2 cellular contexts compared by ENCODE assay signal in the genomic region with DNA sequence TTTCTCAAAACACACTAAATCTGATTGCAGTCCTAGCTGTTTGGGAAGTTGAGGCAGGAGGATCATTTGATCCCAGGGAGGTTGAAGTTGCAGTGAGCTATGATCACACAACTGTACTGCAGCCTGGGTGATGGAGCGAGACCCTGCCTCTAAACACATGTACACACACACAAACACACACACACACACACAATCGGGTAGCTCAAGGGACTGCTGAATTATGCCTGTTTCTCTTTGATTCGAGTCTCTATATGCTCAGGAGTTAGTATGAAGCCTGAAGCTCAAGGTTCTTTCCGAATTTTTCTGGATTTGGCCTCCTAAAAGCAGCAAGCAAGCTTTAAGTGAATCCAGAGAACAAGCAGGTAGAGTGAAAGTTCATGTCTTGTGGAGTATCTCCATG.
TF ChIP-seq lines count a peak whose summit lies in the region.

No MANE protein-coding gene starts in this region.

TF ChIP-seq in GM23338, 12 proteins besides CTCF, POLR2A, EP300 and RAD21 (continues in another document):
- no peak for TF ChIP-seq STAT1 (IDR thresholded peaks at IDR 0.05; ENCODE audit: unreplicated experiment)
- TF ChIP-seq, protein P1, sequence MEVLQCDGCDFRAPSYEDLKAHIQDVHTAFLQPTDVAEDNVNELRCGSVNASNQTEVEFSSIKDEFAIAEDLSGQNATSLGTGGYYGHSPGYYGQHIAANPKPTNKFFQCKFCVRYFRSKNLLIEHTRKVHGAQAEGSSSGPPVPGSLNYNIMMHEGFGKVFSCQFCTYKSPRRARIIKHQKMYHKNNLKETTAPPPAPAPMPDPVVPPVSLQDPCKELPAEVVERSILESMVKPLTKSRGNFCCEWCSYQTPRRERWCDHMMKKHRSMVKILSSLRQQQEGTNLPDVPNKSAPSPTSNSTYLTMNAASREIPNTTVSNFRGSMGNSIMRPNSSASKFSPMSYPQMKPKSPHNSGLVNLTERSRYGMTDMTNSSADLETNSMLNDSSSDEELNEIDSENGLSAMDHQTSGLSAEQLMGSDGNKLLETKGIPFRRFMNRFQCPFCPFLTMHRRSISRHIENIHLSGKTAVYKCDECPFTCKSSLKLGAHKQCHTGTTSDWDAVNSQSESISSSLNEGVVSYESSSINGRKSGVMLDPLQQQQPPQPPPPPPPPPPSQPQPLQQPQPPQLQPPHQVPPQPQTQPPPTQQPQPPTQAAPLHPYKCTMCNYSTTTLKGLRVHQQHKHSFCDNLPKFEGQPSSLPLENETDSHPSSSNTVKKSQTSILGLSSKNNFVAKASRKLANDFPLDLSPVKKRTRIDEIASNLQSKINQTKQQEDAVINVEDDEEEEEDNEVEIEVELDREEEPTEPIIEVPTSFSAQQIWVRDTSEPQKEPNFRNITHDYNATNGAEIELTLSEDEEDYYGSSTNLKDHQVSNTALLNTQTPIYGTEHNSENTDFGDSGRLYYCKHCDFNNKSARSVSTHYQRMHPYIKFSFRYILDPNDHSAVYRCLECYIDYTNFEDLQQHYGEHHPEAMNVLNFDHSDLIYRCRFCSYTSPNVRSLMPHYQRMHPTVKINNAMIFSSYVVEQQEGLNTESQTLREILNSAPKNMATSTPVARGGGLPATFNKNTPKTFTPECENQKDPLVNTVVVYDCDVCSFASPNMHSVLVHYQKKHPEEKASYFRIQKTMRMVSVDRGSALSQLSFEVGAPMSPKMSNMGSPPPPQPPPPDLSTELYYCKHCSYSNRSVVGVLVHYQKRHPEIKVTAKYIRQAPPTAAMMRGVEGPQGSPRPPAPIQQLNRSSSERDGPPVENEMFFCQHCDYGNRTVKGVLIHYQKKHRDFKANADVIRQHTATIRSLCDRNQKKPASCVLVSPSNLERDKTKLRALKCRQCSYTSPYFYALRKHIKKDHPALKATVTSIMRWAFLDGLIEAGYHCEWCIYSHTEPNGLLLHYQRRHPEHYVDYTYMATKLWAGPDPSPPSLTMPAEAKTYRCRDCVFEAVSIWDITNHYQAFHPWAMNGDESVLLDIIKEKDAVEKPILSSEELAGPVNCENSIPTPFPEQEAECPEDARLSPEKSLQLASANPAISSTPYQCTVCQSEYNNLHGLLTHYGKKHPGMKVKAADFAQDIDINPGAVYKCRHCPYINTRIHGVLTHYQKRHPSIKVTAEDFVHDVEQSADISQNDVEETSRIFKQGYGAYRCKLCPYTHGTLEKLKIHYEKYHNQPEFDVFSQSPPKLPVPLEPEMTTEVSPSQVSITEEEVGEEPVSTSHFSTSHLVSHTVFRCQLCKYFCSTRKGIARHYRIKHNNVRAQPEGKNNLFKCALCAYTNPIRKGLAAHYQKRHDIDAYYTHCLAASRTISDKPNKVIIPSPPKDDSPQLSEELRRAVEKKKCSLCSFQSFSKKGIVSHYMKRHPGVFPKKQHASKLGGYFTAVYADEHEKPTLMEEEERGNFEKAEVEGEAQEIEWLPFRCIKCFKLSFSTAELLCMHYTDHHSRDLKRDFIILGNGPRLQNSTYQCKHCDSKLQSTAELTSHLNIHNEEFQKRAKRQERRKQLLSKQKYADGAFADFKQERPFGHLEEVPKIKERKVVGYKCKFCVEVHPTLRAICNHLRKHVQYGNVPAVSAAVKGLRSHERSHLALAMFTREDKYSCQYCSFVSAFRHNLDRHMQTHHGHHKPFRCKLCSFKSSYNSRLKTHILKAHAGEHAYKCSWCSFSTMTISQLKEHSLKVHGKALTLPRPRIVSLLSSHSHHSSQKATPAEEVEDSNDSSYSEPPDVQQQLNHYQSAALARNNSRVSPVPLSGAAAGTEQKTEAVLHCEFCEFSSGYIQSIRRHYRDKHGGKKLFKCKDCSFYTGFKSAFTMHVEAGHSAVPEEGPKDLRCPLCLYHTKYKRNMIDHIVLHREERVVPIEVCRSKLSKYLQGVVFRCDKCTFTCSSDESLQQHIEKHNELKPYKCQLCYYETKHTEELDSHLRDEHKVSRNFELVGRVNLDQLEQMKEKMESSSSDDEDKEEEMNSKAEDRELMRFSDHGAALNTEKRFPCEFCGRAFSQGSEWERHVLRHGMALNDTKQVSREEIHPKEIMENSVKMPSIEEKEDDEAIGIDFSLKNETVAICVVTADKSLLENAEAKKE (CRISPR knock-in tag; IDR thresholded peaks at IDR 0.05), result no peak
- TF ChIP-seq POLR2AphosphoS5 (IDR thresholded peaks at IDR 0.05; ENCODE audit: low read depth), result no peak
- no peak for TF ChIP-seq EZH2 (IDR thresholded peaks at IDR 0.05; ENCODE audit: low read depth, unreplicated experiment)
- no peak for TF ChIP-seq ZNF331 (CRISPR knock-in tag; IDR thresholded peaks at IDR 0.05; ENCODE audit: low read depth)
- no peak for TF ChIP-seq ZNF114 (CRISPR knock-in tag; IDR thresholded peaks at IDR 0.05)
- TF ChIP-seq, protein P2, sequence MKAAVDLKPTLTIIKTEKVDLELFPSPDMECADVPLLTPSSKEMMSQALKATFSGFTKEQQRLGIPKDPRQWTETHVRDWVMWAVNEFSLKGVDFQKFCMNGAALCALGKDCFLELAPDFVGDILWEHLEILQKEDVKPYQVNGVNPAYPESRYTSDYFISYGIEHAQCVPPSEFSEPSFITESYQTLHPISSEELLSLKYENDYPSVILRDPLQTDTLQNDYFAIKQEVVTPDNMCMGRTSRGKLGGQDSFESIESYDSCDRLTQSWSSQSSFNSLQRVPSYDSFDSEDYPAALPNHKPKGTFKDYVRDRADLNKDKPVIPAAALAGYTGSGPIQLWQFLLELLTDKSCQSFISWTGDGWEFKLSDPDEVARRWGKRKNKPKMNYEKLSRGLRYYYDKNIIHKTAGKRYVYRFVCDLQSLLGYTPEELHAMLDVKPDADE (IDR thresholded peaks at IDR 0.05), result no peak
- TF ChIP-seq CREB1 (CRISPR knock-in tag; IDR thresholded peaks at IDR 0.05; ENCODE audit: low read depth), result no peak
- TF ChIP-seq JUNB (IDR thresholded peaks at IDR 0.05; ENCODE audit: unreplicated experiment), result no peak
- TF ChIP-seq, protein P3, sequence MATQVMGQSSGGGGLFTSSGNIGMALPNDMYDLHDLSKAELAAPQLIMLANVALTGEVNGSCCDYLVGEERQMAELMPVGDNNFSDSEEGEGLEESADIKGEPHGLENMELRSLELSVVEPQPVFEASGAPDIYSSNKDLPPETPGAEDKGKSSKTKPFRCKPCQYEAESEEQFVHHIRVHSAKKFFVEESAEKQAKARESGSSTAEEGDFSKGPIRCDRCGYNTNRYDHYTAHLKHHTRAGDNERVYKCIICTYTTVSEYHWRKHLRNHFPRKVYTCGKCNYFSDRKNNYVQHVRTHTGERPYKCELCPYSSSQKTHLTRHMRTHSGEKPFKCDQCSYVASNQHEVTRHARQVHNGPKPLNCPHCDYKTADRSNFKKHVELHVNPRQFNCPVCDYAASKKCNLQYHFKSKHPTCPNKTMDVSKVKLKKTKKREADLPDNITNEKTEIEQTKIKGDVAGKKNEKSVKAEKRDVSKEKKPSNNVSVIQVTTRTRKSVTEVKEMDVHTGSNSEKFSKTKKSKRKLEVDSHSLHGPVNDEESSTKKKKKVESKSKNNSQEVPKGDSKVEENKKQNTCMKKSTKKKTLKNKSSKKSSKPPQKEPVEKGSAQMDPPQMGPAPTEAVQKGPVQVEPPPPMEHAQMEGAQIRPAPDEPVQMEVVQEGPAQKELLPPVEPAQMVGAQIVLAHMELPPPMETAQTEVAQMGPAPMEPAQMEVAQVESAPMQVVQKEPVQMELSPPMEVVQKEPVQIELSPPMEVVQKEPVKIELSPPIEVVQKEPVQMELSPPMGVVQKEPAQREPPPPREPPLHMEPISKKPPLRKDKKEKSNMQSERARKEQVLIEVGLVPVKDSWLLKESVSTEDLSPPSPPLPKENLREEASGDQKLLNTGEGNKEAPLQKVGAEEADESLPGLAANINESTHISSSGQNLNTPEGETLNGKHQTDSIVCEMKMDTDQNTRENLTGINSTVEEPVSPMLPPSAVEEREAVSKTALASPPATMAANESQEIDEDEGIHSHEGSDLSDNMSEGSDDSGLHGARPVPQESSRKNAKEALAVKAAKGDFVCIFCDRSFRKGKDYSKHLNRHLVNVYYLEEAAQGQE (IDR thresholded peaks at IDR 0.05; ENCODE audit: unreplicated experiment), result no peak

TF ChIP-seq in GM12878, 131 proteins besides CTCF, POLR2A, EP300 and RAD21:
- TF ChIP-seq EGR1 (IDR thresholded peaks at IDR 0.05; ENCODE audit: borderline replicate concordance in 1 of 2, low read depth in 2 of 2, low read length in 2 of 2) (no peak), HDGF (IDR thresholded peaks at IDR 0.05) (0 out of 2 replicates have a peak, but pooled peaks have one; percentile 51)
